In genomic region chr2:112706170-112706664, GRCh38 we compare ENCODE assay signal across 9 cellular contexts. TPM values are rescaled to one million over a fixed set of nuclear protein-coding genes. Genes with fewer than 3 reads are reported as not detected.
DNase-seq lines count a peak whose midpoint lies in the region; ATAC-seq and TF ChIP-seq lines count a peak whose summit lies in the region.
"Had no signal": no experiment of that assay in that cellular context is flagged by ENCODE, and none has a peak within 500 bp of the region (broad histone marks: within the 10 kb centered on the region; RNA-seq: fewer than 3 reads in every experiment).

No MANE protein-coding gene starts in this region.

- no peaks in the 10 kb centered on the region for H3K4me1 ChIP-seq in right cardiac atrium (ENCODE audit: control insufficient read depth, insufficient read depth, low read length)

- TF ChIP-seq CTCF in type B pancreatic cell (conservative IDR thresholded peaks at IDR 0.05): no peak

- H3K9me3 ChIP-seq in right cardiac atrium (ENCODE audit: control insufficient read depth, low read length): no peaks in the 10 kb centered on the region

- peak overlapping the region; percentile 20 to 49 for H3K27ac Mint-ChIP-seq in effector memory CD8-positive, alpha-beta T cell
- no peak overlapping the region for H3K27ac Mint-ChIP-seq in type B pancreatic cell

- no peaks in the 10 kb centered on the region for H3K27me3 ChIP-seq in right cardiac atrium (ENCODE audit: control insufficient read depth, insufficient read depth)

- peaks cover 35 to 46% of the 10 kb centered on the region in 2 donors for H3K4me1 Mint-ChIP-seq in effector memory CD8-positive, alpha-beta T cell (ENCODE audit: low read depth in 2 of 2)
- H3K4me1 Mint-ChIP-seq in type B pancreatic cell (ENCODE audit: unreplicated experiment): no peaks in the 10 kb centered on the region

- WGBS in right cardiac atrium: 35% methylated on average over 5 of the region's 5 CpGs

- DNase-seq in stimulated activated CD4-positive, alpha-beta T cell treated with anti-CD3 and anti-CD28 coated beads, Interleukin-12 subunit alpha, Interleukin-12 subunit beta, amount 100 ng/mL, for 48 hours (ENCODE audit: low read depth in 2 of 3, low spot score in 1 of 3): peak in 2 of 3 donors; percentile 18 to 40
- DNase-seq in stimulated activated CD4-positive, alpha-beta T cell treated with anti-CD3 and anti-CD28 coated beads, Interleukin-4, amount 100 ng/mL, for 4 hours: no peak
- DNase-seq in SK-N-DZ (ENCODE audit: low spot score) (peak; percentile 32), type B pancreatic cell (ENCODE audit: extremely low spot score, unreplicated experiment) (peak; percentile 32), NCI-H1436 (lab: John Stamatoyannopoulos, UW) (no peak), right cardiac atrium (no peak), D341Med (ENCODE audit: low spot score) (no peak)
- peak; percentile 40 to 52 (median 42) for DNase-seq in effector memory CD8-positive, alpha-beta T cell

- H3K27me3 Mint-ChIP-seq in effector memory CD8-positive, alpha-beta T cell: no peaks in the 10 kb centered on the region
- peaks cover 11% of the 10 kb centered on the region for H3K27me3 Mint-ChIP-seq in type B pancreatic cell

- no peak overlapping the region for H3K4me3 ChIP-seq in right cardiac atrium (ENCODE audit: low read length)

- ATAC-seq in effector memory CD8-positive, alpha-beta T cell (replicated peaks): peak; percentile 95
- ATAC-seq in right cardiac atrium: no peak

- H3K36me3 Mint-ChIP-seq in effector memory CD8-positive, alpha-beta T cell (ENCODE audit: insufficient read depth): peaks cover 3% of the 10 kb centered on the region
- no peaks in the 10 kb centered on the region for H3K36me3 Mint-ChIP-seq in type B pancreatic cell

- no peak overlapping the region for H3K27ac ChIP-seq in right cardiac atrium (ENCODE audit: low read length)

- H3K4me3 Mint-ChIP-seq in effector memory CD8-positive, alpha-beta T cell: peak overlapping the region; percentile 56 to 65
- H3K4me3 Mint-ChIP-seq in type B pancreatic cell: no peak overlapping the region

- intact Hi-C loops in right cardiac atrium (cut with DNase I): no loop called here

- no peaks in the 10 kb centered on the region for H3K9me3 Mint-ChIP-seq in effector memory CD8-positive, alpha-beta T cell
- H3K9me3 Mint-ChIP-seq in type B pancreatic cell: no peaks in the 10 kb centered on the region

RNA-seq across cellular contexts. Expression of gene NT5DC4, which starts 14.6 kb away (rescaled TPM):
- polyA plus RNA-seq in SK-N-DZ (2014; cell fraction: cytosol; rRNA removed): not detected in 2 replicates
- polyA plus RNA-seq in SK-N-DZ (2014; cell fraction: nucleus; rRNA removed): not detected in 2 replicates
- not detected in 2 replicates for total RNA-seq in type B pancreatic cell (ENCODE audit: low replicate concordance)
- not detected for total RNA-seq in right cardiac atrium
- not detected for polyA plus RNA-seq in right cardiac atrium
- total RNA-seq: lung microvascular endothelial cell had no signal

RNA-seq across cellular contexts. Expression of gene CKAP2L, which starts 58.2 kb away (rescaled TPM):
- 19.5 and 22.4 TPM in 2 replicates for polyA plus RNA-seq in SK-N-DZ (2014; cell fraction: cytosol; rRNA removed)
- polyA plus RNA-seq in SK-N-DZ (2014; cell fraction: nucleus; rRNA removed): 10.6 and 23.0 TPM in 2 replicates
- 9.7 and 25.4 TPM in 2 replicates for total RNA-seq in type B pancreatic cell (ENCODE audit: low replicate concordance)
- total RNA-seq in right cardiac atrium: under 1 TPM in 2 of 4 donors, not detected in 2; 0.26 to 0.46 TPM
- not detected for polyA plus RNA-seq in right cardiac atrium

Comparison
In these comparisons a context has a peak if more than half of its experiments do, and no peak if none do; other contexts are left out.
1. DNase-seq: peak in stimulated activated CD4-positive, alpha-beta T cell treated with anti-CD3 and anti-CD28 coated beads, Interleukin-12 subunit alpha, Interleukin-12 subunit beta, amount 100 ng/mL, for 48 hours (2 of 3), SK-N-DZ (single experiment), effector memory CD8-positive, alpha-beta T cell (3 of 3) and type B pancreatic cell (single experiment); none in stimulated activated CD4-positive, alpha-beta T cell treated with anti-CD3 and anti-CD28 coated beads, Interleukin-4, amount 100 ng/mL, for 4 hours (0 of 2), NCI-H1436 (single experiment), right cardiac atrium (0 of 3) and D341Med (single experiment).